In genomic region chr14:95659986-95660385, GRCh38 we compare ENCODE assay signal across 24 cellular contexts. TPM values are rescaled to one million over a fixed set of nuclear protein-coding genes. Genes with fewer than 3 reads are reported as not detected.
DNase-seq lines count a peak whose midpoint lies in the region; ATAC-seq and TF ChIP-seq lines count a peak whose summit lies in the region.
"Had no signal": no experiment of that assay in that cellular context is flagged by ENCODE, and none has a peak within 500 bp of the region (broad histone marks: within the 10 kb centered on the region; RNA-seq: fewer than 3 reads in every experiment).

No MANE protein-coding gene starts in this region.

- no peak overlapping the region for H3K23ac ChIP-seq in trophoblast cell (ENCODE audit: low read length)

- H3K27ac Mint-ChIP-seq in immature natural killer cell (no peak overlapping the region), Calu3 (ENCODE audit: unreplicated experiment) (no peak overlapping the region)
- H3K27ac Mint-ChIP-seq: CD4-positive, CD25-positive, alpha-beta regulatory T cell had no signal

- H3K4me3 ChIP-seq in MG63, result no peak overlapping the region
- H3K4me3 ChIP-seq in gastroesophageal sphincter, result no peak overlapping the region
- H3K4me3 ChIP-seq in trophoblast cell (ENCODE audit: low read depth, low read length), result no peak overlapping the region
- H3K4me3 ChIP-seq: SJSA1 had no signal

- peak overlapping the region; percentile 87 for H2BK5ac ChIP-seq in trophoblast cell (ENCODE audit: low read depth, low read length, poor library complexity)

- no peak for TF ChIP-seq EP300 in gastroesophageal sphincter (IDR thresholded peaks at IDR 0.05)

- H3K27me3 Mint-ChIP-seq in immature natural killer cell (ENCODE audit: low read depth in 3 of 3) (peaks cover 4 to 7% (median 5%) of the 10 kb centered on the region in 3 donors), Calu3 (ENCODE audit: unreplicated experiment) (peaks cover 84% of the 10 kb centered on the region)

- H2BK12ac ChIP-seq in trophoblast cell (ENCODE audit: low read length), result peak overlapping the region; percentile 85

- H3K27ac ChIP-seq in gastroesophageal sphincter (no peak overlapping the region), trophoblast cell (ENCODE audit: low read depth, low read length) (peak overlapping the region; percentile 85)
- H3K27ac ChIP-seq: SJSA1 had no signal

- peak overlapping the region; percentile 81 for H4K8ac ChIP-seq in trophoblast cell (ENCODE audit: low read depth, low read length)

- no peak for TF ChIP-seq POLR2A in gastroesophageal sphincter (IDR thresholded peaks at IDR 0.05)

- H2BK120ac ChIP-seq in trophoblast cell (ENCODE audit: insufficient read depth, low read length, poor library complexity), result peak overlapping the region; percentile 90

- H3K9me3 Mint-ChIP-seq in immature natural killer cell (no peaks in the 10 kb centered on the region), Calu3 (ENCODE audit: low read depth, unreplicated experiment) (no peaks in the 10 kb centered on the region)

- peak overlapping the region; percentile 78 for H3K14ac ChIP-seq in trophoblast cell (ENCODE audit: low read length)

- CTCF ChIA-PET in Calu3 (lab: Charles Lee), result no interaction called here

- H3K79me1 ChIP-seq in trophoblast cell (ENCODE audit: low read length), result peaks cover 26% of the 10 kb centered on the region

- WGBS in gastroesophageal sphincter (ENCODE audit: low coverage in 1 of 2), 2 donors, result 83% methylated on average over 1 of the region's 5 CpGs; no CpG with 5 or more reads in 1 of the 2 donors
- WGBS in trophoblast cell (ENCODE audit: extremely low coverage, insufficient coverage, insufficient read length), result no CpG with 5 or more reads among the region's 5 CpGs

- peak overlapping the region; percentile 44 for H3K18ac ChIP-seq in trophoblast cell (ENCODE audit: low read length)

- H3K9ac ChIP-seq in trophoblast cell (ENCODE audit: low read length), result no peak overlapping the region

- H3K36me3 Mint-ChIP-seq in immature natural killer cell (no peaks in the 10 kb centered on the region), Calu3 (ENCODE audit: insufficient read depth, unreplicated experiment) (no peaks in the 10 kb centered on the region)
- H3K36me3 Mint-ChIP-seq: CD4-positive, CD25-positive, alpha-beta regulatory T cell had no signal

- H3K4ac ChIP-seq in trophoblast cell (ENCODE audit: low read depth, low read length), result peak overlapping the region; percentile 49

- TF ChIP-seq CTCF in gastroesophageal sphincter (IDR thresholded peaks at IDR 0.05), result no peak
- no peak for TF ChIP-seq CTCF in Calu3 (IDR thresholded peaks at IDR 0.05; ENCODE audit: unreplicated experiment)

- H2AK5ac ChIP-seq in trophoblast cell (ENCODE audit: low read length), result peak overlapping the region; percentile 79

- peak; percentile 7 for ATAC-seq in gastroesophageal sphincter
- ATAC-seq: HCT116 had no signal

- DNase-seq in NCI-H526 (lab: John Stamatoyannopoulos, UW), result peak; percentile 46 to 70
- DNase-seq in NCI-H526 treated with DMSO at 0.1 percent for 48 hours (lab: John Stamatoyannopoulos, UW), result no peak
- peak; percentile 63 for DNase-seq in MG63
- no peak for DNase-seq in trophoblast cell
- DNase-seq in immature natural killer cell, result no peak
- no peak for DNase-seq in Calu3
- DNase-seq in SW480 (ENCODE audit: low spot score), result no peak
- DNase-seq: 8988T; CD4-positive, CD25-positive, alpha-beta regulatory T cell; DND-41; MM.1S; NCI-H1048; NCI-H1436; NCI-H1930; NCI-H2227 treated with DMSO at 0.1 percent for 48 hours; NCI-H510A; NCI-H774; NK-92 treated with Interleukin-12 subunit alpha and Interleukin-12 subunit beta, amount 100 ng/mL, for 24 hours; SW 1271 had no signal

- H3K79me2 ChIP-seq in trophoblast cell (ENCODE audit: control insufficient read depth, insufficient read depth, low read length, poor library complexity), result peaks cover 6% of the 10 kb centered on the region

- peak overlapping the region; percentile 49 for H3K4me2 ChIP-seq in trophoblast cell (ENCODE audit: low read length)

- no peak overlapping the region for H4K12ac ChIP-seq in trophoblast cell (ENCODE audit: low read depth, low read length)

- peaks cover 0 to 16% (median 0%) of the 10 kb centered on the region in 3 donors for H3K4me1 ChIP-seq in gastroesophageal sphincter
- peaks cover 24 to 30% of the 10 kb centered on the region in 2 experiments for H3K4me1 ChIP-seq in trophoblast cell (ENCODE audit: control insufficient read depth in 1 of 2, insufficient read depth in 2 of 2, low read length in 2 of 2)
- H3K4me1 ChIP-seq: SJSA1 had no signal

- BruUV-seq in Calu3 (replicated peaks; lab: Mats Ljungman, UMichigan), result no TSS peak

- H2AFZ ChIP-seq in trophoblast cell (ENCODE audit: insufficient read depth, low read length, poor library complexity), result peak overlapping the region; percentile 37

- H3K27me3 ChIP-seq in MG63, result no peaks in the 10 kb centered on the region
- H3K27me3 ChIP-seq in gastroesophageal sphincter, result peaks cover 33% of the 10 kb centered on the region
- no peaks in the 10 kb centered on the region for H3K27me3 ChIP-seq in trophoblast cell (ENCODE audit: insufficient read depth, low read length)

- H3K4me3 Mint-ChIP-seq in immature natural killer cell (no peak overlapping the region), Calu3 (ENCODE audit: low read depth, unreplicated experiment) (no peak overlapping the region)
- H3K4me3 Mint-ChIP-seq: CD4-positive, CD25-positive, alpha-beta regulatory T cell had no signal

- H3K9me3 ChIP-seq in MG63 (no peaks in the 10 kb centered on the region), gastroesophageal sphincter (no peaks in the 10 kb centered on the region), trophoblast cell (ENCODE audit: insufficient read depth, low read depth, low read length) (no peaks in the 10 kb centered on the region)
- H3K9me3 ChIP-seq: SJSA1 had no signal

- H4K91ac ChIP-seq in trophoblast cell (ENCODE audit: low read depth, low read length), result peak overlapping the region; percentile 88

- H3K36me3 ChIP-seq in MG63, result no peaks in the 10 kb centered on the region
- H3K36me3 ChIP-seq in gastroesophageal sphincter, result no peaks in the 10 kb centered on the region
- no peaks in the 10 kb centered on the region for H3K36me3 ChIP-seq in trophoblast cell (ENCODE audit: control insufficient read depth in 1 of 2, insufficient read depth in 2 of 2, low read length in 2 of 2)
- H3K36me3 ChIP-seq: SJSA1 had no signal

- H3K4me1 Mint-ChIP-seq in immature natural killer cell (no peaks in the 10 kb centered on the region), Calu3 (ENCODE audit: low read depth, unreplicated experiment) (peaks cover 8% of the 10 kb centered on the region)

- intact Hi-C loops in Calu3 (cut with micrococcal nuclease; ENCODE audit: unreplicated experiment), result no loop called here

RNA-seq across cellular contexts. Expression of gene TCL1B, which starts 26.2 kb away (rescaled TPM):
- total RNA-seq in MG63 (2014; rRNA removed; shearing (Covaris generic); ENCODE audit: low replicate concordance), result not detected in 2 replicates
- total RNA-seq in gastroesophageal sphincter, result not detected
- 31.6 and 34.0 TPM in 2 replicates for polyA plus RNA-seq in trophoblast cell (2013)
- not detected for polyA plus RNA-seq in immature natural killer cell
- not detected in 2 replicates for total RNA-seq in Calu3 (2022)
- total RNA-seq: CD4-positive, CD25-positive, alpha-beta regulatory T cell; LHCN-M2; SJSA1 had no signal
- polyA plus RNA-seq: AG04450; CD4-positive, CD25-positive, alpha-beta regulatory T cell had no signal

RNA-seq across cellular contexts. Expression of gene TCL1A, which starts 53.9 kb away (rescaled TPM):
- not detected in 2 replicates for total RNA-seq in MG63 (2014; rRNA removed; shearing (Covaris generic); ENCODE audit: low replicate concordance)
- total RNA-seq in gastroesophageal sphincter (not detected), Calu3 (2022) (not detected in 2 replicates)
- not detected in 2 replicates for polyA plus RNA-seq in trophoblast cell (2013)
- polyA plus RNA-seq in immature natural killer cell, result 1 to 10 TPM; 1.2 to 3.2 (median 1.6) TPM
- total RNA-seq: LHCN-M2, SJSA1 had no signal
- polyA plus RNA-seq: AG04450 had no signal

Comparison
In these comparisons a context has a peak if more than half of its experiments do, and no peak if none do; other contexts are left out.
1. DNase-seq: peak in NCI-H526 (2 of 2) and MG63 (single experiment); none in NCI-H526 treated with DMSO at 0.1 percent for 48 hours (single experiment), trophoblast cell (0 of 2), immature natural killer cell (0 of 3), Calu3 (single experiment) and SW480 (single experiment).